14 cellular contexts compared by ENCODE assay signal in the genomic region with DNA sequence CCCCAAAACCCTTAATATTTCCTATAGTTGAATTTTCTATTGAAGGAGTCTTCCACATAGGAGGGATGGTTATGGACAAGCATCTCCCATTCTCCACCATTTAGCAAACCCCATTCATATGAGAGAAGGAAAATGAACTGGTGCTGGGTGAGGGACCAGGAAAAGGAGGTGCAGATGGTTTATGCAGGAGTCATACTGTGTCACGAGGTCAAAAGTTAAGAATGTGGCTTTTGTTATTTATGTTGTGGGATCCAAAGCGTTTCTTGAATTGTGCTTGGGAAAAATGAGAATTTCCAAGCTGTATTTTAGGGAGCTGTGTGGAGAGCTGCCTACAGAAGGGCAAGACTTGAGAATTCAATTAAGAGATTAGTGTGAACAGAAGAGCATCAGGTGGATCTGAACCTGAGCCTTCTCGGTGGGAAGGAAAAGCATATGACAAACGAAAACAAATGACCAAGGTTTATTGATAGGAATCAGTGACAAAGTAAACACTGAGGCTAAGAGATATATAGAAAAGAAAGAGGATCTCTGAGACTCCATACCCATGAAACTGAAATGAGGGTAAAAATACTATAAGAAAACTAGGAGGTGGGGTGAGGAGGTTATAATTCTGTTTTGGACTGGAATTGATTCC.
DNase-seq lines count a peak whose midpoint lies in the region; ATAC-seq and TF ChIP-seq lines count a peak whose summit lies in the region.
"Had no signal": no experiment of that assay in that cellular context is flagged by ENCODE, and none has a peak within 500 bp of the region (broad histone marks: within the 10 kb centered on the region; RNA-seq: fewer than 3 reads in every experiment).

No MANE protein-coding gene starts in this region.

- no peaks in the 10 kb centered on the region for H3K27me3 ChIP-seq in adipocyte (replicated peaks; ENCODE audit: control insufficient read depth, insufficient read depth, low read length)
- H3K27me3 ChIP-seq in suprapubic skin = no peaks in the 10 kb centered on the region

- TF ChIP-seq EP300 in suprapubic skin (IDR thresholded peaks at IDR 0.05) = no peak

- H3K36me3 ChIP-seq in adipocyte (ENCODE audit: control insufficient read depth, insufficient read depth, low read length, severe bottlenecking) (no peaks in the 10 kb centered on the region), suprapubic skin (no peaks in the 10 kb centered on the region)

- TF ChIP-seq CTCF in fibroblast of pulmonary artery (IDR thresholded peaks at IDR 0.05; ENCODE audit: low read length, missing control alignments) = no peak
- no peak for TF ChIP-seq CTCF in suprapubic skin (IDR thresholded peaks at IDR 0.05)

- H3K9me3 ChIP-seq in adipocyte (ENCODE audit: control insufficient read depth, low read length) (no peaks in the 10 kb centered on the region), suprapubic skin (no peaks in the 10 kb centered on the region)
- H3K9me3 ChIP-seq: psoas muscle had no signal

- DNase-seq in HCEC 1CT (peak; percentile 94), adipocyte (ENCODE audit: low read depth) (no peak), fibroblast of pulmonary artery (ENCODE audit: low read depth) (peak; percentile 52), suprapubic skin (ENCODE audit: low spot score in 2 of 2) (no peak), NCI-H2227 (lab: John Stamatoyannopoulos, UW; ENCODE audit: unreplicated experiment) (no peak)
- DNase-seq in activated CD4-positive, alpha-beta T cell treated with anti-CD3 and anti-CD28 coated beads, Interleukin-2, amount 50 U/mL, for 4 hours = no peak
- DNase-seq: activated CD4-positive, alpha-beta T cell treated with anti-CD3 and anti-CD28 coated beads, Interleukin-2, amount 10 ng/mL, durations not matched to agents 24 days and 14 days; activated naive CD8-positive, alpha-beta T cell treated with anti-CD3 and anti-CD28 coated beads, Interleukin-2, amount 10 ng/mL, durations not matched to agents 7 days and 5 days; activated T-cell treated with anti-CD3 and anti-CD28 coated beads, Interleukin-2, amount 50 U/mL, for 4 hours; CD4-positive, alpha-beta memory T cell; NCI-H146; psoas muscle had no signal

- no peak for ATAC-seq in GM21526 (IDR thresholded peaks at IDR 0.05; ENCODE audit: low FRiP score, unreplicated experiment)
- ATAC-seq: activated T-cell treated with anti-CD3 and anti-CD28 coated beads, Interleukin-2, amount 50 U/mL, for 4 hours had no signal

- TF ChIP-seq POLR2A in suprapubic skin (IDR thresholded peaks at IDR 0.05) = no peak

- 75% methylated on average over 4 of the region's 4 CpGs for WGBS in suprapubic skin

- peak overlapping the region; percentile 69 for H3K27ac ChIP-seq in suprapubic skin
- H3K27ac ChIP-seq: KMS-11, psoas muscle had no signal

- H3K9ac ChIP-seq in adipocyte (ENCODE audit: low read length) = peak overlapping the region; percentile 79
- H3K9ac ChIP-seq: KMS-11 had no signal

- H3K4me3 ChIP-seq in adipocyte (ENCODE audit: low read length) = peak overlapping the region; percentile 50
- H3K4me3 ChIP-seq in fibroblast of pulmonary artery (replicated peaks; ENCODE audit: low read depth, low read length) = no peak overlapping the region
- no peak overlapping the region for H3K4me3 ChIP-seq in suprapubic skin
- H3K4me3 ChIP-seq: psoas muscle had no signal

- H3K4me1 ChIP-seq in adipocyte (ENCODE audit: control insufficient read depth, insufficient read depth, low read length) (peaks cover 25% of the 10 kb centered on the region), suprapubic skin (no peaks in the 10 kb centered on the region)
- H3K4me1 ChIP-seq: psoas muscle had no signal

Comparison
In these comparisons a context has a peak if more than half of its experiments do, and no peak if none do; other contexts are left out.
1. DNase-seq: peak in HCEC 1CT (single experiment) and fibroblast of pulmonary artery (single experiment); none in adipocyte (single experiment), suprapubic skin (0 of 2), NCI-H2227 (single experiment) and activated CD4-positive, alpha-beta T cell treated with anti-CD3 and anti-CD28 coated beads, Interleukin-2, amount 50 U/mL, for 4 hours (0 of 2).